Comparison of ENCODE assay signal across 1 cellular context in the genomic region with DNA sequence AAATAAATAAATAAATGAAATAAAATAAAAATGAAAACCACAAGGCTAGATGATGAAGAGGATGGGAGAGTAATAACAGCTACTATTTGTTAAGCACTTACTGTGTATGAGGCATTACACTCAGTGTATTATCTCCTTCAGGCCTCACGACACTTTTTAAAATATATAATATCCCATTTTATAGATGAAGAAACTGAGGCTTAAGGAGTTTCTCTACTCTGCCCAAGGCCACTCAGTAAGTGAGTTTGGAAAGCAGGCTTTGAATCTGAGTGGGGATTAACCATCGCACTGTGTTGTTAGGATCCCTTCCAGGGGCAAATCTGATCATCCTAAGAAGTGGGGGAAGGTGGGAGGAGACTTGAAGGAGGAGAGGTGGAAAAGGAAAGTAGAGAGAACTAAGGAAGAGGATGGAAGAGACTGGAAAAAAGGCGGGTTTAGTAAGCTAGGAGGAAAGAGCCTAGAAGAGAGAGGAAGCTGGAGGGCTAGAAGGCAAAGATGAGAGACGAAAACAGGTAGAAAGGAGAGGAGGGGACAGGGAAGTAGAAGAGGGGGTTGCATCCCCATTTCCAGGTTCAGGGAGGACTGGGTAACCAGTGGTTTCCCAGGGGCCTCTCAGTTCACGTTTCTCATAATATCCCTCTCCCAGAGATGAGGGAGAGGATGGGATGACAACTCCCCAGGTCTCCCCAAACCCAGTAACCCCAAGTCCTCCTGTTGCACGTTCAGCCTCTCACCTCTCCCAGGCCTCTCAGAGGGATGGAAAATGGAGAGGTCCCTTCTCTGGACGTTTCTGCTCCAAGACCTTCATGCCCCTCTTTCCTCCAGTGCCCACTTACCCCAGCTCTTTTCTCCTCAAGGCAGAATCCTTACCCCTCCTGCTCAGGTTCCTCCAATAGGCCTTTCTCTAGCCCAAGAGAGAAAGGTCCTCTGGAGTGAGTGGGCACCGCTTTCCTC.
TF ChIP-seq lines count a peak whose summit lies in the region.

No MANE protein-coding gene starts in this region.

TF ChIP-seq in GM12878, 131 proteins besides CTCF, POLR2A, EP300 and RAD21:
- TF ChIP-seq NR2C2 (IDR thresholded peaks at IDR 0.05; ENCODE audit: borderline replicate concordance, control insufficient read depth, insufficient read length, low read depth) = no peak
- TF ChIP-seq POLR2AphosphoS2 (IDR thresholded peaks at IDR 0.05; ENCODE audit: low read depth, low read length) = 0 out of 2 replicates have a peak, but pooled peaks have one; percentile 33
